In the genomic region with DNA sequence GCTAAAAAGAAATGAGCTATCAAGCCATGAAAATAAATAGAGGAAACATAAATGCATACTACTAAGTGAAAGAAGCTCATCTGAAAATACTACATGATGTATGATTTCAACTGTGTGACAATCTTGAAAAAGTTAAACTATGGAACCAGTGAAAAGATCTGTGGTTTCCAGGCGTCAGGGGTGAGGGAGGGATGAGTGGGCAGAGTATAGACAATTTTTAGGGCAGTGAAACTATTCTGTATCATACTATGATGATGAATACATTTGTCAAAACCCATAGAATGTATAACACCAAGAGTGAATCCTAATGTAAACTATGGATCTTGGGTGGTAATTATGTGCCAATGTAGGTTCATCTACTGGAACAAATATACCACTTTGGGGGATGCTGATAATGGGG, we compare ENCODE assay signal across 18 cellular contexts. TPM values are rescaled to one million over a fixed set of nuclear protein-coding genes. Genes with fewer than 3 reads are reported as not detected.
"Had no signal": no experiment of that assay in that cellular context is flagged by ENCODE, and none has a peak within 500 bp of the region (broad histone marks: within the 10 kb centered on the region; RNA-seq: fewer than 3 reads in every experiment).

No MANE protein-coding gene starts in this region.

- H3K27ac Mint-ChIP-seq: activated CD8-positive, alpha-beta memory T cell treated with anti-CD3 and anti-CD28 coated beads, Interleukin-2, amount 10 ng/mL, durations not matched to agents 7 days and 5 days; natural killer cell treated with Interleukin-12 subunit alpha and Interleukin-12 subunit beta and Interleukin-15 and Interleukin-18, amount 100 ng/mL, for 72 hours had no signal

- H3K4me1 Mint-ChIP-seq: activated CD8-positive, alpha-beta memory T cell treated with anti-CD3 and anti-CD28 coated beads, Interleukin-2, amount 10 ng/mL, durations not matched to agents 7 days and 5 days had no signal

- H3K4me3 ChIP-seq: adrenal gland, gastrocnemius medialis, lower lobe of right lung, pancreas, right lobe of liver had no signal

- H3K4me3 Mint-ChIP-seq: activated CD8-positive, alpha-beta memory T cell treated with anti-CD3 and anti-CD28 coated beads, Interleukin-2, amount 10 ng/mL, durations not matched to agents 7 days and 5 days; natural killer cell treated with Interleukin-12 subunit alpha and Interleukin-12 subunit beta and Interleukin-15 and Interleukin-18, amount 100 ng/mL, for 72 hours had no signal

- H3K36me3 Mint-ChIP-seq: activated CD8-positive, alpha-beta memory T cell treated with anti-CD3 and anti-CD28 coated beads, Interleukin-2, amount 10 ng/mL, durations not matched to agents 7 days and 5 days; natural killer cell treated with Interleukin-12 subunit alpha and Interleukin-12 subunit beta and Interleukin-15 and Interleukin-18, amount 100 ng/mL, for 72 hours had no signal

- ATAC-seq: activated CD8-positive, alpha-beta memory T cell treated with anti-CD3 and anti-CD28 coated beads, Interleukin-2, amount 10 ng/mL, durations not matched to agents 7 days and 5 days; gastrocnemius medialis; lower lobe of right lung; natural killer cell treated with Interleukin-12 subunit alpha and Interleukin-12 subunit beta and Interleukin-15 and Interleukin-18, amount 100 ng/mL, for 72 hours; pancreas; right lobe of liver; SK-N-SH treated with all-trans-retinoic acid at 6 μM for 48 hours had no signal

- DNase-seq: activated CD8-positive, alpha-beta memory T cell treated with anti-CD3 and anti-CD28 coated beads, Interleukin-2, amount 10 ng/mL, durations not matched to agents 7 days and 5 days; activated gamma-delta T cell treated with Interleukin-2 at 50 U/mL for 16 hours; adrenal gland; effector CD4-positive, alpha-beta T cell; gastrocnemius medialis; head of caudate nucleus; lower lobe of right lung; pancreas; right lobe of liver; SIG-M5; small intestine; T-helper 1 cell had no signal

- H3K9me3 Mint-ChIP-seq: natural killer cell treated with Interleukin-12 subunit alpha and Interleukin-12 subunit beta and Interleukin-15 and Interleukin-18, amount 100 ng/mL, for 72 hours had no signal

RNA-seq across cellular contexts. Expression of gene SPX, which starts 21.3 kb away (rescaled TPM):
- total RNA-seq: ureter had no signal

RNA-seq across cellular contexts. Expression of gene GYS2, which starts 57.2 kb away (rescaled TPM):
- total RNA-seq: activated CD8-positive, alpha-beta memory T cell treated with anti-CD3 and anti-CD28 coated beads, Interleukin-2, amount 10 ng/mL, durations not matched to agents 7 days and 5 days; bronchial epithelial cell; cerebellum; lower lobe of right lung; natural killer cell treated with Interleukin-12 subunit alpha and Interleukin-12 subunit beta and Interleukin-15 and Interleukin-18, amount 100 ng/mL, for 72 hours; pancreas; pulmonary artery endothelial cell had no signal
